In the genomic region with DNA sequence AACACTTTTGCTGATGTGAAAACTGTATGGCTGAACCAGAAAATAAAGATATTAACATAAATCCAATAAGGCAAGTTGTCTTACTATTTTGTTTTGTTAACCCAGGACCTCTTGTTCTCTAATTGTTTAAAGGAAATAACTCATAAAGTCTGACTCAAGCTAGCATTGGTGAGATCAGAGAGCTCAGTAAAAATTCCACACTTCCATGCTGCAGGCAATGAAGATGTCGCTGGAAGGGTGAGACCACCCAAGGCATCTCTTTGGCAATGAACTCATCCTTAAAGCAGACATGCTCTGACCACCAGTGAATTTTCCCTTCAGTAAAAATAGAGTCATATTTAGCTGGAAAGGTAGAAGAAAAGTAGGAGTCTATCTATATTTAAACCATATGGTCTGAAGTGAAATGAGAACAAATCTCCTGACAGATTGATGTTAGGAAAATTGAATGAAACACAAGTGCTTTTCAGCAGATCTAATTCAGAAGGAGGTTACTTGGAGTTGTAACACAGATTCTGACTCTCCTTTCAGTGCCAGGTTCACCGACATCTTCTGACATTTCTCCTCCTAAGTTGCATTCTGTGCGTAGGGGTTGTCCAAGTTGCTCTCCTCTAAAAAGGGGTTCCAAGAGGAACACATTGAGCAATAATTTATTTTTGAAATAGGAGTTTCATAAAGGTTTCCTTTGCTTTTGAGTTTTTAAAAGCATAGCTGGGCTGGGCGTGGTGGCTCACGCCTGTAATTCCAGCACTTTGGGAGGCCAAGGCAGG, we compare ENCODE assay signal across 15 cellular contexts. TPM values are rescaled to one million over a fixed set of nuclear protein-coding genes. Genes with fewer than 3 reads are reported as not detected.
DNase-seq lines count a peak whose midpoint lies in the region; ATAC-seq and TF ChIP-seq lines count a peak whose summit lies in the region.
"Had no signal": no experiment of that assay in that cellular context is flagged by ENCODE, and none has a peak within 500 bp of the region (broad histone marks: within the 10 kb centered on the region; RNA-seq: fewer than 3 reads in every experiment).

No MANE protein-coding gene starts in this region.

- H3K27ac Mint-ChIP-seq in CD8-positive, alpha-beta T cell: no peak overlapping the region
- H3K27ac Mint-ChIP-seq: GM23338 had no signal

- DNase-seq in SJSA1 (ENCODE audit: low read depth in 1 of 2, low spot score in 2 of 2): peak in 1 of 2 experiments; percentile 63
- peak; percentile 17 for DNase-seq in astrocyte of the spinal cord (ENCODE audit: low read depth, low spot score)
- DNase-seq in uterus: peak; percentile 50 to 76
- no peak for DNase-seq in retina
- DNase-seq in gastrocnemius medialis: no peak
- no peak for DNase-seq in CD8-positive, alpha-beta T cell
- DNase-seq: ACHN; Calu3; CD4-positive, CD25-positive, alpha-beta regulatory T cell; DMS 273 treated with DMSO at 0.1 percent for 48 hours; H7 had no signal

- 58 to 83% methylated on average over 1 to 5 of the region's 5 CpGs for WGBS in gastroesophageal sphincter (ENCODE audit: low coverage in 1 of 2), 2 donors

- TF ChIP-seq POLR2A in gastroesophageal sphincter (IDR thresholded peaks at IDR 0.05): no peak
- TF ChIP-seq POLR2A in uterus (IDR thresholded peaks at IDR 0.05): no peak
- TF ChIP-seq POLR2A in gastrocnemius medialis (IDR thresholded peaks at IDR 0.05): no peak

- H3K27ac ChIP-seq in SJSA1: peak overlapping the region; percentile 28; the same call in 1 of the 2 replicates
- H3K27ac ChIP-seq in gastroesophageal sphincter: no peak overlapping the region
- peak overlapping the region; percentile 52 to 83 for H3K27ac ChIP-seq in uterus
- no peak overlapping the region for H3K27ac ChIP-seq in gastrocnemius medialis
- no peak overlapping the region for H3K27ac ChIP-seq in CD8-positive, alpha-beta T cell (ENCODE audit: low read depth, low read length)
- H3K27ac ChIP-seq: BLaER1 treated with 17β-estradiol and CSF1 and Interleukin-3, amounts not matched to agents 10 nM and 100 nM had no signal

- H3K4me3 Mint-ChIP-seq in CD8-positive, alpha-beta T cell: no peak overlapping the region
- H3K4me3 Mint-ChIP-seq: CD4-positive, CD25-positive, alpha-beta regulatory T cell; GM23338 had no signal

- TF ChIP-seq EP300 in gastroesophageal sphincter (IDR thresholded peaks at IDR 0.05): no peak

- TF ChIP-seq CTCF in astrocyte of the spinal cord (IDR thresholded peaks at IDR 0.05; ENCODE audit: low read depth, low read length): no peak
- TF ChIP-seq CTCF in gastroesophageal sphincter (IDR thresholded peaks at IDR 0.05): no peak
- TF ChIP-seq CTCF in uterus (IDR thresholded peaks at IDR 0.05): no peak
- TF ChIP-seq CTCF in gastrocnemius medialis (IDR thresholded peaks at IDR 0.05 in 4 of 5, conservative IDR thresholded peaks at IDR 0.05 in 1 of 5): no peak
- no peak for TF ChIP-seq CTCF in CD8-positive, alpha-beta T cell (IDR thresholded peaks at IDR 0.05)

- H3K36me3 Mint-ChIP-seq in CD8-positive, alpha-beta T cell: no peaks in the 10 kb centered on the region

- H3K4me3 ChIP-seq in SJSA1 (no peak overlapping the region), astrocyte of the spinal cord (ENCODE audit: low read depth, low read length) (no peak overlapping the region), gastroesophageal sphincter (no peak overlapping the region), uterus (no peak overlapping the region), gastrocnemius medialis (no peak overlapping the region)
- H3K4me3 ChIP-seq in CD8-positive, alpha-beta T cell (ENCODE audit: low read depth, low read length): no peak overlapping the region
- H3K4me3 ChIP-seq: GM23338 had no signal

- no peaks in the 10 kb centered on the region for H3K36me3 ChIP-seq in SJSA1
- H3K36me3 ChIP-seq in gastroesophageal sphincter: no peaks in the 10 kb centered on the region
- H3K36me3 ChIP-seq in uterus: no peaks in the 10 kb centered on the region
- H3K36me3 ChIP-seq in gastrocnemius medialis: no peaks in the 10 kb centered on the region
- no peaks in the 10 kb centered on the region for H3K36me3 ChIP-seq in CD8-positive, alpha-beta T cell (ENCODE audit: insufficient read depth, low read length)
- H3K36me3 ChIP-seq: BLaER1 treated with 17β-estradiol and CSF1 and Interleukin-3, amounts not matched to agents 10 nM and 100 nM had no signal

- H3K4me1 ChIP-seq in SJSA1 (replicated peaks) (peaks cover 30% of the 10 kb centered on the region), gastroesophageal sphincter (no peaks in the 10 kb centered on the region), uterus (peaks cover 0 to 10% of the 10 kb centered on the region in 2 donors), gastrocnemius medialis (peaks cover 0 to 2% of the 10 kb centered on the region in 2 donors)
- peaks cover 16% of the 10 kb centered on the region for H3K4me1 ChIP-seq in CD8-positive, alpha-beta T cell (ENCODE audit: insufficient read depth, low read length)

- peak; percentile 70 for ATAC-seq in gastroesophageal sphincter
- no peak for ATAC-seq in gastrocnemius medialis
- no peak for ATAC-seq in CD8-positive, alpha-beta T cell
- ATAC-seq: GM23338 had no signal

- peaks cover 9% of the 10 kb centered on the region for H3K9me3 Mint-ChIP-seq in CD8-positive, alpha-beta T cell

- H3K9me3 ChIP-seq in SJSA1 (replicated peaks) (peaks cover 6% of the 10 kb centered on the region; the same call in 1 of the 2 replicates), gastroesophageal sphincter (peaks cover 0 to 11% (median 0%) of the 10 kb centered on the region in 3 donors), uterus (peaks cover 0 to 7% of the 10 kb centered on the region in 2 donors), gastrocnemius medialis (no peaks in the 10 kb centered on the region)
- H3K9me3 ChIP-seq in CD8-positive, alpha-beta T cell (ENCODE audit: low read length): no peaks in the 10 kb centered on the region

- intact Hi-C loops in uterus (cut with DNase I; ENCODE audit: low total_unique reads) (no loop called here), gastrocnemius medialis (cut with DNase I; ENCODE audit: low total_unique reads) (no loop called here)
- intact Hi-C loops in CD8-positive, alpha-beta T cell (cut with DNase I, micrococcal nuclease): no loop called here

- POLR2A ChIA-PET in CD8-positive, alpha-beta T cell (lab: Charles Lee): no interaction called here

- H3K27me3 Mint-ChIP-seq in CD8-positive, alpha-beta T cell (ENCODE audit: low read depth): peaks cover 6% of the 10 kb centered on the region

- H3K27me3 ChIP-seq in SJSA1 (replicated peaks) (no peaks in the 10 kb centered on the region), gastroesophageal sphincter (no peaks in the 10 kb centered on the region), uterus (no peaks in the 10 kb centered on the region), gastrocnemius medialis (no peaks in the 10 kb centered on the region)
- H3K27me3 ChIP-seq in CD8-positive, alpha-beta T cell (ENCODE audit: insufficient read depth, low read length): no peaks in the 10 kb centered on the region
- H3K27me3 ChIP-seq: BLaER1 treated with 17β-estradiol and CSF1 and Interleukin-3, amounts not matched to agents 10 nM and 100 nM had no signal

- in situ Hi-C loops in astrocyte of the spinal cord (cut with HindIII; ENCODE audit: low sequenced_read_pairs): no loop called here
- in situ Hi-C loops in gastrocnemius medialis (cut with MboI; ENCODE audit: low sequenced_read_pairs in 4 of 4): no loop called here

- CTCF ChIA-PET in CD8-positive, alpha-beta T cell (lab: Charles Lee): interaction anchor here (0.9 kb wide), 1 partner anchor 20 kb away, joined by 3 read pairs; no protein-coding TSS in a partner anchor

- H3K4me1 Mint-ChIP-seq in CD8-positive, alpha-beta T cell (ENCODE audit: low read depth): peaks cover 21% of the 10 kb centered on the region
- H3K4me1 Mint-ChIP-seq: GM23338 had no signal

RNA-seq across cellular contexts. Expression of gene VIPR2, which starts 32.8 kb away (rescaled TPM):
- total RNA-seq in SJSA1 (2014; rRNA removed; shearing (Covaris generic)): 1.5 TPM in 1 of 2 replicates, not detected in the other
- total RNA-seq in gastroesophageal sphincter (10 to 100 TPM; 13.3 to 52.5 (median 27.4) TPM), uterus (1 to 10 TPM; 3.1 to 9.8 (median 4.5) TPM), gastrocnemius medialis (1 to 10 TPM in 2 of 4 donors, under 1 TPM in 2; 0.39 to 2.2 (median 0.80) TPM)
- total RNA-seq in CD8-positive, alpha-beta T cell: under 1 TPM; 0.61 to 0.73 TPM
- total RNA-seq: A172; Calu3; CD4-positive, CD25-positive, alpha-beta regulatory T cell had no signal

Comparison
In these comparisons a context has a peak if more than half of its experiments do, and no peak if none do; other contexts are left out.
1. DNase-seq: peak in astrocyte of the spinal cord (single experiment) and uterus (2 of 2); none in retina (single experiment), gastrocnemius medialis (0 of 2) and CD8-positive, alpha-beta T cell (0 of 7).
2. H3K27ac ChIP-seq: peak in SJSA1 (single experiment) and uterus (2 of 2); none in gastroesophageal sphincter (0 of 4), gastrocnemius medialis (0 of 4) and CD8-positive, alpha-beta T cell (single experiment).